1 cellular context compared by ENCODE assay signal in the genomic region with DNA sequence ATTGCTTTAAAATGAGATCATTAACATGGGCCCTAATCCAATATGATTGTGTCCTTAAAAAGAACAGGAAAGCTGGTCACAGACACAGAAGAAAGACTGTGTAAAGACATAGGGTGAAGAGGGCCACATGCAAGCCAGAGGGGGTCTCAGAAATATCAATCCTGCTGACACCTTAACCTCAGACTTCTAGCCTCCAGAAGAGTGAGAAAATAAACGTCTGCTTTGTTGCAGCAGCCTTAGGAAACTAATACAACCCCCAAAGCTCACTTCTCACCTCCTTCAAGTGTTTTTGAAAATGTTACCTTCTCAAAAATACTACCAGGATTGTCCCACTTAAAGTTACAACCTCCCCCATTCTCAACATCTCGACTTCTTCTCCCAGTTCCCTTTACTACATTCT.
TF ChIP-seq lines count a peak whose summit lies in the region.

No MANE protein-coding gene starts in this region.

TF ChIP-seq in HepG2, 621 proteins besides CTCF, POLR2A, EP300 and RAD21:
- TF ChIP-seq ZNF12 (CRISPR knock-in tag; IDR thresholded peaks at IDR 0.05), result peak; percentile 67; the same call in 1 of the 2 replicates
- TF ChIP-seq, protein P1, sequence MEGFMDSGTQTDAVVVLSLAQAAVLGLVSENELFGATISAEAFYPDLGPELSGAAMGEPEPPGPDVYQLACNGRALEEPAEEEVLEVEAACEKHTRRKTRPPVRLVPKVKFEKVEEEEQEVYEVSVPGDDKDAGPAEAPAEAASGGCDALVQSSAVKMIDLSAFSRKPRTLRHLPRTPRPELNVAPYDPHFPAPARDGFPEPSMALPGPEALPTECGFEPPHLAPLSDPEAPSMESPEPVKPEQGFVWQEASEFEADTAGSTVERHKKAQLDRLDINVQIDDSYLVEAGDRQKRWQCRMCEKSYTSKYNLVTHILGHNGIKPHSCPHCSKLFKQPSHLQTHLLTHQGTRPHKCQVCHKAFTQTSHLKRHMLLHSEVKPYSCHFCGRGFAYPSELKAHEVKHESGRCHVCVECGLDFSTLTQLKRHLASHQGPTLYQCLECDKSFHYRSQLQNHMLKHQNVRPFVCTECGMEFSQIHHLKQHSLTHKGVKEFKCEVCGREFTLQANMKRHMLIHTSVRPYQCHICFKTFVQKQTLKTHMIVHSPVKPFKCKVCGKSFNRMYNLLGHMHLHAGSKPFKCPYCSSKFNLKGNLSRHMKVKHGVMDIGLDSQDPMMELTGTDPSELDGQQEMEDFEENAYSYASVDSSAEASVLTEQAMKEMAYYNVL (CRISPR knock-in tag; IDR thresholded peaks at IDR 0.05; ENCODE audit: borderline replicate concordance), result no peak
